ENCODE assay signal across 8 cellular contexts in the genomic region with DNA sequence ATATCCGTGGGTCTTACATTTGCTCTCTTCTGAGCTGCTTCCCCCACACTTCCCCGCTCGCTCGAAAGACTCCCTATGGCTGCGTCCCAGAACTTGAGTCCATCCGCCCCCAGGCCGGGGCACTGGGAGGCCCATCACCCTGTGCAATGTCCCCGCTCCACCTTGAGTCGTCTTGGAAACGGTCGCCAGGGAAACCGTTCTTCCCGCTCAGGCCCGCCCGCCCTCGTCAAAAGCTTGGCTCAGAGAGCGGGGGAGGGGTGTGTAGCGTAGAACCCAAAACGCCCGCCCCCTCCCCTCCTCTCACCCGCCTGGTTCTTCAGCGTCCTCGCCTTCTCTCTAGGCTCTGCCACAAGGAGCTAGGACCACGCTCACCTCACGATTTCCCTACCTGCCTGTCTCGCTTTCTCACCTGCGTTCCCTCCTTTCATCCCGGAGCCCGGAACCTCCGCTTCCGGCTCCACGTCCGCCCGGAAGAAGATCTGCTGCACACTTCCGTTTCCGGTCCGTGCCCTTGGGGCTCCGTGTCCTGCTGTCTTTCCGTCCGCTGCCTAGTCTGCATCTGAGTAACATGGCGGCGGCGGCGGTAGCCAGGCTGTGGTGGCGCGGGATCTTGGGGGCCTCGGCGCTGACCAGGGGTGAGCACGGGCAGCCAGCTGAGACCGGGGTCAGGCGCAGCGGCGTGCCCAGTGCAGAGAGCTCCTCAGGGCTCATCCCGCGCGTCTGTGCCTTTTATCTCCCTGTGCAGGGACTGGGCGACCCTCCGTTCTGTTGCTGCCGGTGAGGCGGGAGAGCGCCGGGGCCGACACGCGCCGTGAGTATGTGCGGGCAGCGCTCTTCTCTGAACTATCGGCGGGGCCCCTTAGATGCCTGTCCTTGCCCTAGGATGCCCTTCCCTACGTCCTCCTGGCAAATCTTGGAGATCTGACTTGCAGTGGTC. TPM values are rescaled to one million over a fixed set of nuclear protein-coding genes. Genes with fewer than 3 reads are reported as not detected.
DNase-seq lines count a peak whose midpoint lies in the region; ATAC-seq lines count a peak whose summit lies in the region.

A gene (minus strand): TSS at position 447 of the 937 bp plus-strand sequence. CDS start 19 bp downstream, at position 428.
A gene (plus strand): TSS at position 551 of the 937 bp plus-strand sequence. CDS start 18 bp downstream, at position 569.

- no peaks in the 10 kb centered on the region for H3K27me3 ChIP-seq in BLaER1 treated with 17β-estradiol and CSF1 and Interleukin-3, amounts not matched to agents 10 nM and 100 nM

- H3K9me3 ChIP-seq in BLaER1 treated with 17β-estradiol and CSF1 and Interleukin-3, amounts not matched to agents 10 nM and 100 nM (replicated peaks in 1 of 11) = no peaks in the 10 kb centered on the region

- peaks cover 0 to 57% (median 11%) of the 10 kb centered on the region in 11 experiments; a peak in 13 of 22 replicates for H4K20me1 ChIP-seq in BLaER1 treated with 17β-estradiol and CSF1 and Interleukin-3, amounts not matched to agents 10 nM and 100 nM

- no peaks in the 10 kb centered on the region for H3K9me3 Mint-ChIP-seq in activated CD4-positive, alpha-beta T cell treated with anti-CD3 and anti-CD28 coated beads, Interleukin-2, amount 10 ng/mL, durations not matched to agents 24 days and 14 days

- H3K27ac Mint-ChIP-seq in activated CD4-positive, alpha-beta T cell treated with anti-CD3 and anti-CD28 coated beads, Interleukin-2, amount 10 ng/mL, durations not matched to agents 24 days and 14 days = peak within 1 kb of the TSS; percentile 96

- no peaks in the 10 kb centered on the region for H3K27me3 Mint-ChIP-seq in activated CD4-positive, alpha-beta T cell treated with anti-CD3 and anti-CD28 coated beads, Interleukin-2, amount 10 ng/mL, durations not matched to agents 24 days and 14 days

- peak within 1 kb of the TSS; percentile 85 to 95 (median 90) for H3K27ac ChIP-seq in BLaER1 treated with 17β-estradiol and CSF1 and Interleukin-3, amounts not matched to agents 10 nM and 100 nM

- peak within 1 kb of the TSS; percentile 86 to 100 (median 95) for H3K4me3 ChIP-seq in BLaER1 treated with 17β-estradiol and CSF1 and Interleukin-3, amounts not matched to agents 10 nM and 100 nM

- intact Hi-C loops in activated CD4-positive, alpha-beta T cell treated with anti-CD3 and anti-CD28 coated beads, Interleukin-2, amount 10 ng/mL, durations not matched to agents 24 days and 14 days (cut with micrococcal nuclease) = loop anchor here (1.0 to 5.0 kb wide), 5 partner anchors 13 to 641 kb away; a partner anchor contains a TSS

- peak; percentile 94 for ATAC-seq in GM19351 (IDR thresholded peaks at IDR 0.05; ENCODE audit: unreplicated experiment)
- peak; percentile 93 for ATAC-seq in HG03520 (IDR thresholded peaks at IDR 0.05; ENCODE audit: unreplicated experiment)
- ATAC-seq in left lobe of liver = peak; percentile 96

- H3K4me2 ChIP-seq in BLaER1 treated with 17β-estradiol and CSF1 and Interleukin-3, amounts not matched to agents 10 nM and 100 nM = peak within 1 kb of the TSS; percentile 90 to 99 (median 96)

- peaks cover 27% of the 10 kb centered on the region for H3K4me1 Mint-ChIP-seq in activated CD4-positive, alpha-beta T cell treated with anti-CD3 and anti-CD28 coated beads, Interleukin-2, amount 10 ng/mL, durations not matched to agents 24 days and 14 days

- H3K36me3 Mint-ChIP-seq in activated CD4-positive, alpha-beta T cell treated with anti-CD3 and anti-CD28 coated beads, Interleukin-2, amount 10 ng/mL, durations not matched to agents 24 days and 14 days (ENCODE audit: low read depth) = peaks cover 60% of the 10 kb centered on the region

- H3K36me3 ChIP-seq in BLaER1 treated with 17β-estradiol and CSF1 and Interleukin-3, amounts not matched to agents 10 nM and 100 nM = peaks cover 64 to 79% (median 76%) of the 10 kb centered on the region in 11 experiments

- DNase-seq in NCI-H526 treated with DMSO at 0.1 percent for 48 hours (lab: John Stamatoyannopoulos, UW) (peak; percentile 95), cortex of kidney (lab: John Stamatoyannopoulos, UW) (peak; percentile 70), left lobe of liver (ENCODE audit: low spot score) (peak; percentile 90)
- DNase-seq in activated CD4-positive, alpha-beta T cell treated with anti-CD3 and anti-CD28 coated beads, Interleukin-2, amount 10 ng/mL, durations not matched to agents 24 days and 14 days = peak; percentile 98
- DNase-seq in stimulated activated CD4-positive, alpha-beta T cell treated with anti-CD3 and anti-CD28 coated beads, Interleukin-2, amount 100 ng/mL, for 24 hours = peak; percentile 89 to 92

- peak within 1 kb of the TSS; percentile 94 for H3K4me3 Mint-ChIP-seq in activated CD4-positive, alpha-beta T cell treated with anti-CD3 and anti-CD28 coated beads, Interleukin-2, amount 10 ng/mL, durations not matched to agents 24 days and 14 days

- peaks cover 32 to 36% (median 34%) of the 10 kb centered on the region in 10 experiments for H3K4me1 ChIP-seq in BLaER1 treated with 17β-estradiol and CSF1 and Interleukin-3, amounts not matched to agents 10 nM and 100 nM

- peak within 1 kb of the TSS; percentile 91 to 98 (median 94) for H3K9ac ChIP-seq in BLaER1 treated with 17β-estradiol and CSF1 and Interleukin-3, amounts not matched to agents 10 nM and 100 nM

RNA-seq across cellular contexts. Expression of the first gene that starts in this region (rescaled TPM):
- 16.4 and 16.7 TPM in 2 replicates for total RNA-seq in activated CD4-positive, alpha-beta T cell treated with anti-CD3 and anti-CD28 coated beads, Interleukin-2, amount 10 ng/mL, durations not matched to agents 24 days and 14 days
- 7.0 TPM for total RNA-seq in left lobe of liver

RNA-seq across cellular contexts. Expression of the second gene that starts in this region (rescaled TPM):
- total RNA-seq in activated CD4-positive, alpha-beta T cell treated with anti-CD3 and anti-CD28 coated beads, Interleukin-2, amount 10 ng/mL, durations not matched to agents 24 days and 14 days = 151 and 159 TPM in 2 replicates
- total RNA-seq in left lobe of liver = 58.2 TPM

Comparison
In these comparisons a context has a peak if more than half of its experiments do, and no peak if none do; other contexts are left out.
1. Peak in every context shown above with its lines: DNase-seq, ATAC-seq, H3K4me3 ChIP-seq and H3K27ac ChIP-seq.